ENCODE assay signal across 27 cellular contexts in genomic region chr21:42374457-42374856, GRCh38. TPM values are rescaled to one million over a fixed set of nuclear protein-coding genes. Genes with fewer than 3 reads are reported as not detected.
DNase-seq lines count a peak whose midpoint lies in the region; ATAC-seq lines count a peak whose summit lies in the region.
"Had no signal": no experiment of that assay in that cellular context is flagged by ENCODE, and none has a peak within 500 bp of the region (broad histone marks: within the 10 kb centered on the region; RNA-seq: fewer than 3 reads in every experiment).

No MANE protein-coding gene starts in this region.

- DNase-seq in CD4-positive, CD25-positive, alpha-beta regulatory T cell, result peak in 1 of 3 donors; percentile 42
- DNase-seq in GOT3 (lab: John Stamatoyannopoulos, UW) (no peak), DMS 273 treated with DMSO at 0.1 percent for 48 hours (lab: John Stamatoyannopoulos, UW) (no peak)
- DNase-seq: activated B cell treated with CpG ODN at 0.5 μM for 24 hours; caudate nucleus; CD4-positive, alpha-beta T cell; EL; foreskin fibroblast; head of caudate nucleus; midbrain; naive thymus-derived CD4-positive, alpha-beta T cell; NCI-H1417 treated with DMSO at 0.1 percent for 48 hours; NCI-H2081 treated with DMSO at 0.1 percent for 48 hours; NCI-H748 treated with DMSO at 0.1 percent for 48 hours; SIG-M5; uterus had no signal

- H3K4me1 Mint-ChIP-seq in CD4-positive, CD25-positive, alpha-beta regulatory T cell, result peaks cover 3 to 10% (median 7%) of the 10 kb centered on the region in 4 donors
- H3K4me1 Mint-ChIP-seq in activated T-helper 17 cell treated with anti-CD3 and anti-CD28 coated beads, Interleukin-2, amount 50 U/mL, for 72 hours, result peaks cover 32% of the 10 kb centered on the region

- no peaks in the 10 kb centered on the region for H3K36me3 ChIP-seq in BLaER1 treated with 17β-estradiol and CSF1 and Interleukin-3, amounts not matched to agents 10 nM and 100 nM
- H3K36me3 ChIP-seq in CD4-positive, CD25-positive, alpha-beta regulatory T cell (ENCODE audit: control insufficient read depth, insufficient read depth, low read length), result no peaks in the 10 kb centered on the region
- H3K36me3 ChIP-seq: uterus had no signal

- H3K9me3 Mint-ChIP-seq in CD4-positive, CD25-positive, alpha-beta regulatory T cell, result no peaks in the 10 kb centered on the region
- H3K9me3 Mint-ChIP-seq in activated T-helper 17 cell treated with anti-CD3 and anti-CD28 coated beads, Interleukin-2, amount 50 U/mL, for 72 hours, result no peaks in the 10 kb centered on the region
- H3K9me3 Mint-ChIP-seq: activated B cell treated with CpG ODN at 0.5 μM for 24 hours; CD4-positive, alpha-beta T cell; naive thymus-derived CD4-positive, alpha-beta T cell had no signal

- peak overlapping the region in 8 of 11 experiments; percentile 74 to 91 (median 84); a peak in 12 of 22 replicates for H3K4me2 ChIP-seq in BLaER1 treated with 17β-estradiol and CSF1 and Interleukin-3, amounts not matched to agents 10 nM and 100 nM
- H3K4me2 ChIP-seq: KMS-11 had no signal

- peaks cover 0 to 3% (median 0%) of the 10 kb centered on the region in 11 experiments; a peak in 1 of 22 replicates for H3K27me3 ChIP-seq in BLaER1 treated with 17β-estradiol and CSF1 and Interleukin-3, amounts not matched to agents 10 nM and 100 nM
- H3K27me3 ChIP-seq in CD4-positive, CD25-positive, alpha-beta regulatory T cell (ENCODE audit: control insufficient read depth, insufficient read depth, low read length), result no peaks in the 10 kb centered on the region
- H3K27me3 ChIP-seq: uterus had no signal

- ATAC-seq in CD4-positive, CD25-positive, alpha-beta regulatory T cell (ENCODE audit: low read depth in 2 of 2), result peak in 1 of 2 donors; percentile 23
- peak; percentile 31 for ATAC-seq in activated T-helper 17 cell treated with anti-CD3 and anti-CD28 coated beads, Interleukin-2, amount 50 U/mL, for 72 hours (replicated peaks)
- ATAC-seq: esophagus mucosa; GM12878; HCT116; naive thymus-derived CD4-positive, alpha-beta T cell; stimulated activated naive CD8-positive, alpha-beta T cell treated with anti-CD3 and anti-CD28 coated beads, Interleukin-15, Interleukin-2, amounts not matched to agents 100 U/mL and 50 U/mL, for 24 hours had no signal

- peak overlapping the region in 2 of 3 donors; percentile 26 to 79 for H3K27ac Mint-ChIP-seq in CD4-positive, CD25-positive, alpha-beta regulatory T cell
- H3K27ac Mint-ChIP-seq in activated T-helper 17 cell treated with anti-CD3 and anti-CD28 coated beads, Interleukin-2, amount 50 U/mL, for 72 hours, result peak overlapping the region; percentile 84
- H3K27ac Mint-ChIP-seq: activated B cell treated with CpG ODN at 0.5 μM for 24 hours; CD4-positive, alpha-beta T cell had no signal

- H4K20me1 ChIP-seq in BLaER1 treated with 17β-estradiol and CSF1 and Interleukin-3, amounts not matched to agents 10 nM and 100 nM, result no peaks in the 10 kb centered on the region

- no peak overlapping the region for H3K27ac ChIP-seq in BLaER1 treated with 17β-estradiol and CSF1 and Interleukin-3, amounts not matched to agents 10 nM and 100 nM
- no peak overlapping the region for H3K27ac ChIP-seq in CD4-positive, CD25-positive, alpha-beta regulatory T cell (ENCODE audit: insufficient read depth, low read length, poor library complexity, severe bottlenecking)
- H3K27ac ChIP-seq: KMS-11, uterus had no signal

- no peak overlapping the region for H3K4me3 ChIP-seq in BLaER1 treated with 17β-estradiol and CSF1 and Interleukin-3, amounts not matched to agents 10 nM and 100 nM
- peak overlapping the region; percentile 37 for H3K4me3 ChIP-seq in CD4-positive, CD25-positive, alpha-beta regulatory T cell (ENCODE audit: low read depth, low read length)
- H3K4me3 ChIP-seq: GM12878, uterus had no signal

- peak overlapping the region in 1 of 4 donors; percentile 56 for H3K4me3 Mint-ChIP-seq in CD4-positive, CD25-positive, alpha-beta regulatory T cell
- H3K4me3 Mint-ChIP-seq in activated T-helper 17 cell treated with anti-CD3 and anti-CD28 coated beads, Interleukin-2, amount 50 U/mL, for 72 hours, result peak overlapping the region; percentile 69
- H3K4me3 Mint-ChIP-seq: activated B cell treated with CpG ODN at 0.5 μM for 24 hours; CD4-positive, alpha-beta T cell had no signal

- H3K4me1 ChIP-seq in BLaER1 treated with 17β-estradiol and CSF1 and Interleukin-3, amounts not matched to agents 10 nM and 100 nM, result peaks cover 21 to 71% (median 59%) of the 10 kb centered on the region in 10 experiments
- peaks cover 11% of the 10 kb centered on the region for H3K4me1 ChIP-seq in CD4-positive, CD25-positive, alpha-beta regulatory T cell (ENCODE audit: control insufficient read depth, insufficient read depth, low read length, poor library complexity, severe bottlenecking)
- H3K4me1 ChIP-seq: uterus had no signal

- H3K36me3 Mint-ChIP-seq in CD4-positive, CD25-positive, alpha-beta regulatory T cell, result no peaks in the 10 kb centered on the region
- peaks cover 79% of the 10 kb centered on the region for H3K36me3 Mint-ChIP-seq in activated T-helper 17 cell treated with anti-CD3 and anti-CD28 coated beads, Interleukin-2, amount 50 U/mL, for 72 hours (ENCODE audit: low read depth)

- no peaks in the 10 kb centered on the region for H3K27me3 Mint-ChIP-seq in CD4-positive, CD25-positive, alpha-beta regulatory T cell
- no peaks in the 10 kb centered on the region for H3K27me3 Mint-ChIP-seq in activated T-helper 17 cell treated with anti-CD3 and anti-CD28 coated beads, Interleukin-2, amount 50 U/mL, for 72 hours
- H3K27me3 Mint-ChIP-seq: CD4-positive, alpha-beta T cell had no signal

- H3K9me3 ChIP-seq in BLaER1 treated with 17β-estradiol and CSF1 and Interleukin-3, amounts not matched to agents 10 nM and 100 nM (replicated peaks in 1 of 11), result no peaks in the 10 kb centered on the region
- no peaks in the 10 kb centered on the region for H3K9me3 ChIP-seq in CD4-positive, CD25-positive, alpha-beta regulatory T cell (ENCODE audit: control insufficient read depth in 2 of 2, low read length in 2 of 2)
- H3K9me3 ChIP-seq: uterus had no signal

- no peak overlapping the region for H3K9ac ChIP-seq in BLaER1 treated with 17β-estradiol and CSF1 and Interleukin-3, amounts not matched to agents 10 nM and 100 nM
- H3K9ac ChIP-seq: KMS-11 had no signal

RNA-seq across cellular contexts. Expression of gene TFF1, which starts 8.1 kb away (rescaled TPM):
- total RNA-seq in CD4-positive, CD25-positive, alpha-beta regulatory T cell, result not detected
- polyA plus RNA-seq in CD4-positive, CD25-positive, alpha-beta regulatory T cell, result not detected
- not detected for total RNA-seq in activated T-helper 17 cell treated with anti-CD3 and anti-CD28 coated beads, Interleukin-2, amount 50 U/mL, for 72 hours
- total RNA-seq: activated B cell treated with CpG ODN at 0.5 μM for 24 hours; activated CD8-positive, alpha-beta memory T cell treated with anti-CD3 and anti-CD28 coated beads for 36 hours; CD4-positive, alpha-beta T cell; esophagus mucosa; GM12878; lower leg skin; naive thymus-derived CD4-positive, alpha-beta T cell; omental fat pad; uterus had no signal
- polyA plus RNA-seq: keratinocyte; naive thymus-derived CD4-positive, alpha-beta T cell had no signal

RNA-seq across cellular contexts. Expression of gene TMPRSS3, which starts 21.4 kb away (rescaled TPM):
- total RNA-seq in CD4-positive, CD25-positive, alpha-beta regulatory T cell, result 4.0 TPM
- polyA plus RNA-seq in CD4-positive, CD25-positive, alpha-beta regulatory T cell, result 1 to 10 TPM; 1.1 to 2.4 (median 2.2) TPM
- 100 to 1,000 TPM in 1 of 2 donors, 10 to 100 TPM in 1; 24.0 to 163 TPM for total RNA-seq in activated T-helper 17 cell treated with anti-CD3 and anti-CD28 coated beads, Interleukin-2, amount 50 U/mL, for 72 hours
- total RNA-seq: activated B cell treated with CpG ODN at 0.5 μM for 24 hours had no signal
- polyA plus RNA-seq: keratinocyte had no signal

RNA-seq across cellular contexts. Expression of gene TFF2, which starts 23.7 kb away (rescaled TPM):
- not detected for total RNA-seq in CD4-positive, CD25-positive, alpha-beta regulatory T cell
- not detected for polyA plus RNA-seq in CD4-positive, CD25-positive, alpha-beta regulatory T cell
- total RNA-seq in activated T-helper 17 cell treated with anti-CD3 and anti-CD28 coated beads, Interleukin-2, amount 50 U/mL, for 72 hours, result not detected
- total RNA-seq: activated B cell treated with CpG ODN at 0.5 μM for 24 hours; activated CD8-positive, alpha-beta memory T cell treated with anti-CD3 and anti-CD28 coated beads for 36 hours; CD4-positive, alpha-beta T cell; esophagus mucosa; GM12878; lower leg skin; naive thymus-derived CD4-positive, alpha-beta T cell; omental fat pad; uterus had no signal
- polyA plus RNA-seq: keratinocyte; naive thymus-derived CD4-positive, alpha-beta T cell had no signal

RNA-seq across cellular contexts. Expression of gene UBASH3A, which starts 29.2 kb away (rescaled TPM):
- total RNA-seq in CD4-positive, CD25-positive, alpha-beta regulatory T cell, result 56.0 TPM
- 10 to 100 TPM; 36.2 to 52.6 (median 44.4) TPM for polyA plus RNA-seq in CD4-positive, CD25-positive, alpha-beta regulatory T cell
- 10 to 100 TPM; 28.3 to 42.1 TPM for total RNA-seq in activated T-helper 17 cell treated with anti-CD3 and anti-CD28 coated beads, Interleukin-2, amount 50 U/mL, for 72 hours
- total RNA-seq: activated B cell treated with CpG ODN at 0.5 μM for 24 hours had no signal
- polyA plus RNA-seq: keratinocyte had no signal

RNA-seq across cellular contexts. Expression of gene TFF3, which starts 59.2 kb away (rescaled TPM):
- not detected for total RNA-seq in CD4-positive, CD25-positive, alpha-beta regulatory T cell
- polyA plus RNA-seq in CD4-positive, CD25-positive, alpha-beta regulatory T cell, result not detected
- not detected for total RNA-seq in activated T-helper 17 cell treated with anti-CD3 and anti-CD28 coated beads, Interleukin-2, amount 50 U/mL, for 72 hours
- total RNA-seq: activated B cell treated with CpG ODN at 0.5 μM for 24 hours; activated CD8-positive, alpha-beta memory T cell treated with anti-CD3 and anti-CD28 coated beads for 36 hours; CD4-positive, alpha-beta T cell; GM12878; naive thymus-derived CD4-positive, alpha-beta T cell had no signal
- polyA plus RNA-seq: GM12878; keratinocyte; naive thymus-derived CD4-positive, alpha-beta T cell had no signal
